In genomic region chrX:54555006-54555405, GRCh38 we compare ENCODE assay signal across 1 cellular context. TPM values are rescaled to one million over a fixed set of nuclear protein-coding genes. Genes with fewer than 3 reads are reported as not detected.
"Had no signal": no experiment of that assay in that cellular context is flagged by ENCODE, and none has a peak within 500 bp of the region (broad histone marks: within the 10 kb centered on the region; RNA-seq: fewer than 3 reads in every experiment).

No MANE protein-coding gene starts in this region.

RNA-seq across cellular contexts. Expression of gene FGD1, which starts 59.0 kb away (rescaled TPM):
- total RNA-seq: mononuclear cell had no signal
